Comparison of ENCODE assay signal across 14 cellular contexts in genomic region chr18:74644713-74645112, GRCh38. TPM values are rescaled to one million over a fixed set of nuclear protein-coding genes. Genes with fewer than 3 reads are reported as not detected.
A peak's percentile ranks its signal among the peaks of the same experiment; 100 is the strongest.
DNase-seq lines count a peak whose midpoint lies in the region; FAIRE-seq and TF ChIP-seq lines count a peak whose summit lies in the region.
"Had no signal": no experiment of that assay in that cellular context is flagged by ENCODE, and none has a peak within 500 bp of the region (broad histone marks: within the 10 kb centered on the region; RNA-seq: fewer than 3 reads in every experiment).

No MANE protein-coding gene starts in this region.

- no peak for DNase-seq in activated naive CD4-positive, alpha-beta T cell treated with anti-CD3 and anti-CD28 coated beads, Interleukin-2, amount 50 U/mL, for 16 hours
- DNase-seq in Karpas-422 (no peak), Kasumi-1 (lab: John Stamatoyannopoulos, UW) (no peak), foreskin melanocyte (no peak)
- DNase-seq: BE2C; CD4-positive, alpha-beta memory T cell; DMS79; H7 had no signal

- no peaks in the 10 kb centered on the region for H4K20me1 ChIP-seq in Karpas-422 (ENCODE audit: insufficient read depth, low read depth, low read length)

- peaks cover 17% of the 10 kb centered on the region for H3K4me1 Mint-ChIP-seq in activated naive CD4-positive, alpha-beta T cell treated with anti-CD3 and anti-CD28 coated beads, Interleukin-2, amount 50 U/mL, for 24 hours

- no peaks in the 10 kb centered on the region; a peak in 1 of 3 replicates for H3K36me3 ChIP-seq in HEK293 (ENCODE audit: control insufficient read depth in 2 of 2, insufficient read depth in 1 of 2, low read length in 2 of 2)
- H3K36me3 ChIP-seq in Karpas-422 (ENCODE audit: insufficient read depth, low read length) = no peaks in the 10 kb centered on the region
- H3K36me3 ChIP-seq: BE2C had no signal

- CTCF ChIA-PET in HEK293 (lab: Yijun Ruan, JAX) = no interaction called here

- H3K4me2 ChIP-seq in Karpas-422 (ENCODE audit: low read depth, low read length, poor library complexity, severe bottlenecking) = peak overlapping the region; percentile 40
- H3K4me2 ChIP-seq: GM23338 had no signal

- no peak for TF ChIP-seq CTCF in HEK293 (tag by site-specific recombination; IDR thresholded peaks at IDR 0.05)

- POLR2A ChIA-PET in HEK293 (lab: Yijun Ruan, JAX) = no interaction called here

- H3K27ac Mint-ChIP-seq in activated naive CD4-positive, alpha-beta T cell treated with anti-CD3 and anti-CD28 coated beads, Interleukin-2, amount 50 U/mL, for 24 hours = no peak overlapping the region
- H3K27ac Mint-ChIP-seq: CD4-positive, alpha-beta memory T cell; GM23338 had no signal

- H3K79me2 ChIP-seq in Karpas-422 (ENCODE audit: low read length) = 0 out of 2 replicates have a peak, but pooled peaks cover 2% of the 10 kb centered on the region

- H2AFZ ChIP-seq in Karpas-422 (ENCODE audit: low read length) = no peak overlapping the region
- H2AFZ ChIP-seq: GM23338 had no signal

- H3K4me1 ChIP-seq in HEK293 (ENCODE audit: control insufficient read depth, insufficient read depth, low read length) (no peaks in the 10 kb centered on the region), Karpas-422 (ENCODE audit: low read length) (peaks cover 35% of the 10 kb centered on the region)
- H3K4me1 ChIP-seq: BE2C had no signal

- H3K9me2 ChIP-seq in Karpas-422 (replicated peaks; ENCODE audit: insufficient read depth, low read length) = no peaks in the 10 kb centered on the region

- H3K9me3 Mint-ChIP-seq in activated naive CD4-positive, alpha-beta T cell treated with anti-CD3 and anti-CD28 coated beads, Interleukin-2, amount 50 U/mL, for 24 hours = no peaks in the 10 kb centered on the region
- H3K9me3 Mint-ChIP-seq: CD4-positive, alpha-beta memory T cell; GM23338 had no signal

- H3K4me3 Mint-ChIP-seq in activated naive CD4-positive, alpha-beta T cell treated with anti-CD3 and anti-CD28 coated beads, Interleukin-2, amount 50 U/mL, for 24 hours = peak overlapping the region; percentile 8
- H3K4me3 Mint-ChIP-seq: GM23338 had no signal

- no peak overlapping the region for H3K4me3 ChIP-seq in HEK293 (ENCODE audit: low read depth, low read length)
- no peak overlapping the region for H3K4me3 ChIP-seq in Karpas-422 (ENCODE audit: low read length)
- H3K4me3 ChIP-seq: GM23338 had no signal

- no peak overlapping the region for H3K9ac ChIP-seq in Karpas-422 (ENCODE audit: low read length)

- H3K9me3 ChIP-seq in HEK293 (ENCODE audit: control insufficient read depth, insufficient read depth, low read depth, low read length) (no peaks in the 10 kb centered on the region), Karpas-422 (ENCODE audit: low read length) (no peaks in the 10 kb centered on the region)
- H3K9me3 ChIP-seq: BE2C had no signal

- peaks cover 15% of the 10 kb centered on the region for H3K36me3 Mint-ChIP-seq in activated naive CD4-positive, alpha-beta T cell treated with anti-CD3 and anti-CD28 coated beads, Interleukin-2, amount 50 U/mL, for 24 hours

- no peaks in the 10 kb centered on the region for H3K27me3 Mint-ChIP-seq in activated naive CD4-positive, alpha-beta T cell treated with anti-CD3 and anti-CD28 coated beads, Interleukin-2, amount 50 U/mL, for 24 hours
- H3K27me3 Mint-ChIP-seq: CD4-positive, alpha-beta memory T cell had no signal

- H3K27ac ChIP-seq in HEK293 (ENCODE audit: extremely low read depth, low read depth, low read length) = no peak overlapping the region
- H3K27ac ChIP-seq in Karpas-422 (ENCODE audit: low read length) = no peak overlapping the region
- H3K27ac ChIP-seq: C4-2B had no signal

- H3K27me3 ChIP-seq in Karpas-422 (ENCODE audit: low read length) = no peaks in the 10 kb centered on the region
- H3K27me3 ChIP-seq: BE2C had no signal

- FAIRE-seq in islet of Langerhans (lab: Jason Lieb, UNC) = peak; percentile 82
- FAIRE-seq: GM12891 had no signal

TF ChIP-seq in HEK293, 187 proteins besides CTCF, POLR2A, EP300 and RAD21:
- TF ChIP-seq ZNF488 (tag by site-specific recombination; IDR thresholded peaks at IDR 0.05) (no peak), PRDM1 (tag by site-specific recombination; IDR thresholded peaks at IDR 0.05) (peak; percentile 95), ZNF747 (tag by site-specific recombination; IDR thresholded peaks at IDR 0.05) (no peak), REST (tag by site-specific recombination; IDR thresholded peaks at IDR 0.05) (no peak), ZNF239 (tag by site-specific recombination; IDR thresholded peaks at IDR 0.05) (no peak), ZSCAN16 (tag by site-specific recombination; IDR thresholded peaks at IDR 0.05) (no peak), ZNF169 (tag by site-specific recombination; IDR thresholded peaks at IDR 0.05) (no peak)

RNA-seq across cellular contexts. Expression of gene ZNF407, which starts 47.0 kb away (rescaled TPM):
- total RNA-seq in Karpas-422 (2014; rRNA removed; shearing (Covaris generic); ENCODE audit: low replicate concordance) = 14.6 and 18.1 TPM in 2 replicates
